ENCODE assay signal across 1 cellular context in genomic region chr17:28935744-28936460, GRCh38.
TF ChIP-seq lines count a peak whose summit lies in the region.

No MANE protein-coding gene starts in this region.

TF ChIP-seq in liver, 16 proteins besides CTCF, POLR2A, EP300 and RAD21 (continued from another document):
- TF ChIP-seq ZBTB33 (IDR thresholded peaks at IDR 0.05) (no peak), SP1 (IDR thresholded peaks at IDR 0.05) (peak; percentile 24), ATF3 (IDR thresholded peaks at IDR 0.05) (no peak), JUND (IDR thresholded peaks at IDR 0.05) (no peak), FOXA2 (IDR thresholded peaks at IDR 0.05) (no peak)
TF ChIP-seq in liver: peak in this region for 2.
